ENCODE assay signal across 8 cellular contexts in genomic region chr14:47675489-47676300, GRCh38. TPM values are rescaled to one million over a fixed set of nuclear protein-coding genes. Genes with fewer than 3 reads are reported as not detected.
DNase-seq lines count a peak whose midpoint lies in the region; ATAC-seq and TF ChIP-seq lines count a peak whose summit lies in the region.

TSS of gene MDGA2 (minus strand) at chr14:47675605.

- DNase-seq in CD14-positive monocyte (ENCODE audit: low spot score): no peak
- peak in 37 of 56 donors; percentile 22 to 80 (median 55) for DNase-seq in amygdala (lab: John Stamatoyannopoulos, UW)
- DNase-seq in left lung: peak in 1 of 2 donors; percentile 78
- DNase-seq in upper lobe of left lung: peak in 1 of 2 donors; percentile 78
- DNase-seq in SW 1271 (lab: John Stamatoyannopoulos, UW): no peak
- DNase-seq in GF-D8 (lab: John Stamatoyannopoulos, UW): no peak

- peaks cover 4 to 18% of the 10 kb centered on the region in 2 donors for H3K4me1 ChIP-seq in left lung
- peaks cover 8 to 27% (median 20%) of the 10 kb centered on the region in 4 donors for H3K4me1 ChIP-seq in upper lobe of left lung

- 2% methylated on average over 49 to 76 of the region's 86 CpGs for WGBS in upper lobe of left lung, 2 donors

- H3K27me3 ChIP-seq in left lung: peaks cover 42 to 73% of the 10 kb centered on the region in 2 donors
- peaks cover 0 to 16% (median 6%) of the 10 kb centered on the region in 4 donors for H3K27me3 ChIP-seq in upper lobe of left lung

- TF ChIP-seq CTCF in CD14-positive monocyte (IDR thresholded peaks at IDR 0.05) (no peak), left lung (IDR thresholded peaks at IDR 0.05) (no peak), upper lobe of left lung (IDR thresholded peaks at IDR 0.05) (no peak)

- peak within 1 kb of the TSS; percentile 71 to 95 for H3K4me3 Mint-ChIP-seq in CD14-positive monocyte

- peak; percentile 45 for ATAC-seq in HG03521 (IDR thresholded peaks at IDR 0.05; ENCODE audit: unreplicated experiment)
- ATAC-seq in left lung: peak; percentile 54
- peak in 1 of 2 donors; percentile 32 for ATAC-seq in upper lobe of left lung (ENCODE audit: low FRiP score in 2 of 2)
- no peak for ATAC-seq in GM18867 (IDR thresholded peaks at IDR 0.05; ENCODE audit: unreplicated experiment)

- no peak within 1 kb of the TSS for H3K27ac ChIP-seq in left lung
- H3K27ac ChIP-seq in upper lobe of left lung: no peak within 1 kb of the TSS

- H3K36me3 Mint-ChIP-seq in CD14-positive monocyte: no peaks in the 10 kb centered on the region

- H3K4me3 ChIP-seq in left lung (peak within 1 kb of the TSS; percentile 10 to 15), upper lobe of left lung (peak within 1 kb of the TSS in 3 of 4 donors; percentile 21 to 43 (median 22))

- no peak for TF ChIP-seq EP300 in upper lobe of left lung (IDR thresholded peaks at IDR 0.05)

- H3K36me3 ChIP-seq in left lung (no peaks in the 10 kb centered on the region), upper lobe of left lung (no peaks in the 10 kb centered on the region)

- peaks cover 59 to 68% (median 59%) of the 10 kb centered on the region in 3 donors for H3K27me3 Mint-ChIP-seq in CD14-positive monocyte (ENCODE audit: low read depth in 3 of 3)

- intact Hi-C loops in CD14-positive monocyte (cut with micrococcal nuclease) (no loop called here), left lung (cut with DNase I) (no loop called here)

- peak within 1 kb of the TSS in 1 of 7 donors; percentile 43 for H3K27ac Mint-ChIP-seq in CD14-positive monocyte

- H3K9me3 Mint-ChIP-seq in CD14-positive monocyte: peaks cover 0 to 12% (median 2%) of the 10 kb centered on the region in 7 donors

- peaks cover 20% of the 10 kb centered on the region for H3K4me1 Mint-ChIP-seq in CD14-positive monocyte

- no peaks in the 10 kb centered on the region for H3K9me3 ChIP-seq in left lung
- no peaks in the 10 kb centered on the region for H3K9me3 ChIP-seq in upper lobe of left lung

- no peak for TF ChIP-seq POLR2A in upper lobe of left lung (IDR thresholded peaks at IDR 0.05)

RNA-seq across cellular contexts. Expression of gene MDGA2, which starts in this region (rescaled TPM):
- not detected for polyA plus RNA-seq in CD14-positive monocyte
- total RNA-seq in left lung (under 1 TPM in 1 of 2 donors, not detected in 1; 0.17 TPM), upper lobe of left lung (under 1 TPM in 1 of 6 donors, not detected in 5; 0.61 TPM)

Comparison
In these comparisons a context has a peak if more than half of its experiments do, and no peak if none do; other contexts are left out.
1. Peak in ATAC-seq and H3K4me3 ChIP-seq in left lung; RNA of the gene not detected or under 1 TPM.
2. DNase-seq: peak in amygdala (37 of 56); none in CD14-positive monocyte (single experiment), SW 1271 (0 of 2) and GF-D8 (single experiment).